In genomic region chr5:146337928-146338327, GRCh38 we compare ENCODE assay signal across 31 cellular contexts. TPM values are rescaled to one million over a fixed set of nuclear protein-coding genes. Genes with fewer than 3 reads are reported as not detected.
DNase-seq lines count a peak whose midpoint lies in the region; ATAC-seq, FAIRE-seq and TF ChIP-seq lines count a peak whose summit lies in the region.
"Had no signal": no experiment of that assay in that cellular context is flagged by ENCODE, and none has a peak within 500 bp of the region (broad histone marks: within the 10 kb centered on the region; RNA-seq: fewer than 3 reads in every experiment).

No MANE protein-coding gene starts in this region.

- H3K4me3 Mint-ChIP-seq in activated T-cell treated with anti-CD3 and anti-CD28 coated beads, Interleukin-2, amount 50 U/mL, for 72 hours: peak overlapping the region in 1 of 2 donors; percentile 57
- peak overlapping the region; percentile 69 for H3K4me3 Mint-ChIP-seq in astrocyte (ENCODE audit: unreplicated experiment)
- H3K4me3 Mint-ChIP-seq in memory B cell: peak overlapping the region; percentile 24
- H3K4me3 Mint-ChIP-seq: activated T-cell treated with anti-CD3 and anti-CD28 coated beads, Interleukin-2, amount 50 U/mL, for 24 hours; B cell; CD8-positive, alpha-beta T cell had no signal

- H3K4me3 ChIP-seq in astrocyte (ENCODE audit: insufficient read depth, low read depth, low read length) (no peak overlapping the region), testis (no peak overlapping the region), colonic mucosa (no peak overlapping the region)
- H3K4me3 ChIP-seq: adrenal gland, SJSA1, thyroid gland had no signal

- peaks cover 5% of the 10 kb centered on the region for H3K4me1 ChIP-seq in astrocyte (ENCODE audit: insufficient read depth, low read length)
- peaks cover 5% of the 10 kb centered on the region for H3K4me1 ChIP-seq in testis
- H3K4me1 ChIP-seq in colonic mucosa: no peaks in the 10 kb centered on the region

- no peak for FAIRE-seq in astrocyte (lab: Jason Lieb, UNC)
- FAIRE-seq: G401.6, TTC549 had no signal

- no peaks in the 10 kb centered on the region for H3K9me3 ChIP-seq in astrocyte (ENCODE audit: insufficient read depth, low read depth, low read length)
- no peaks in the 10 kb centered on the region for H3K9me3 ChIP-seq in testis
- H3K9me3 ChIP-seq in colonic mucosa: no peaks in the 10 kb centered on the region
- H3K9me3 ChIP-seq: adrenal gland, thyroid gland had no signal

- no peak for ATAC-seq in activated T-cell treated with anti-CD3 and anti-CD28 coated beads, Interleukin-2, amount 50 U/mL, for 72 hours (replicated peaks in 1 of 2)
- ATAC-seq in memory B cell (ENCODE audit: low read depth) (no peak), HG03521 (IDR thresholded peaks at IDR 0.05; ENCODE audit: unreplicated experiment) (no peak)
- ATAC-seq in activated naive CD4-positive, alpha-beta T cell treated with anti-CD3 and anti-CD28 coated beads, Interleukin-2, amount 50 U/mL, for 72 hours: no peak
- ATAC-seq: activated CD4-positive, CD25-positive, alpha-beta regulatory T cell treated with anti-CD3 and anti-CD28 coated beads, Interleukin-2, amount 50 U/mL, for 24 hours; CD8-positive, alpha-beta T cell; left colon; stimulated activated naive CD8-positive, alpha-beta T cell treated with anti-CD3 and anti-CD28 coated beads, Interleukin-15, amount 100 ng/mL, for 72 hours had no signal

- H4K20me1 ChIP-seq in astrocyte (ENCODE audit: insufficient read depth, low read length): no peaks in the 10 kb centered on the region

- no peak overlapping the region for H2AFZ ChIP-seq in astrocyte (ENCODE audit: low read depth, low read length)

- H3K9ac ChIP-seq in astrocyte (ENCODE audit: low read length) (no peak overlapping the region), colonic mucosa (ENCODE audit: low read depth in 2 of 2, low read length in 2 of 2) (no peak overlapping the region)

- H3K27me3 ChIP-seq in astrocyte (ENCODE audit: insufficient read depth, low read length) (peaks cover 94% of the 10 kb centered on the region), testis (peaks cover 7% of the 10 kb centered on the region), colonic mucosa (peaks cover 73% of the 10 kb centered on the region)

- no peak overlapping the region for H3K4me2 ChIP-seq in astrocyte (ENCODE audit: low read length)

- DNase-seq in activated T-cell treated with anti-CD3 and anti-CD28 coated beads, Interleukin-2, amount 50 U/mL, for 72 hours: no peak
- no peak for DNase-seq in activated T-cell treated with anti-CD3 and anti-CD28 coated beads for 4 hours
- DNase-seq in astrocyte (ENCODE audit: low read depth): no peak
- no peak for DNase-seq in memory B cell (ENCODE audit: low spot score in 2 of 2)
- DNase-seq in testis: no peak
- DNase-seq in colonic mucosa: no peak
- no peak for DNase-seq in activated naive CD4-positive, alpha-beta T cell treated with anti-CD3 and anti-CD28 coated beads, Interleukin-2, amount 50 U/mL, for 72 hours (ENCODE audit: low spot score in 2 of 2)
- DNase-seq: activated T-cell treated with anti-CD3 and anti-CD28 coated beads, Interleukin-2, amount 50 U/mL, for 24 hours; adrenal gland; brain microvascular endothelial cell; CD8-positive, alpha-beta T cell; effector CD8-positive, alpha-beta T cell; erythroblast; HCEC 1CT; immature natural killer cell; KBM-7; left colon; NCI-H345; NCI-H748 treated with DMSO at 0.1 percent for 48 hours; occipital lobe; RPMI8226; stimulated activated naive CD8-positive, alpha-beta T cell treated with anti-CD3 and anti-CD28 coated beads, Interleukin-15, amount 100 ng/mL, for 72 hours; T-helper 1 cell; thyroid gland had no signal

- H3K36me3 Mint-ChIP-seq in activated T-cell treated with anti-CD3 and anti-CD28 coated beads, Interleukin-2, amount 50 U/mL, for 72 hours (ENCODE audit: insufficient read depth in 2 of 2): peaks cover 2% of the 10 kb centered on the region in 2 donors
- peaks cover 4% of the 10 kb centered on the region for H3K36me3 Mint-ChIP-seq in astrocyte (ENCODE audit: low read depth, unreplicated experiment)
- no peaks in the 10 kb centered on the region for H3K36me3 Mint-ChIP-seq in memory B cell
- H3K36me3 Mint-ChIP-seq in activated naive CD4-positive, alpha-beta T cell treated with anti-CD3 and anti-CD28 coated beads, Interleukin-2, amount 50 U/mL, for 72 hours: peaks cover 15 to 17% of the 10 kb centered on the region in 2 donors
- H3K36me3 Mint-ChIP-seq: CD8-positive, alpha-beta T cell; immature natural killer cell had no signal

- H3K4me1 Mint-ChIP-seq in activated T-cell treated with anti-CD3 and anti-CD28 coated beads, Interleukin-2, amount 50 U/mL, for 72 hours (ENCODE audit: low read depth): peaks cover 26% of the 10 kb centered on the region
- H3K4me1 Mint-ChIP-seq in astrocyte (ENCODE audit: low read depth, unreplicated experiment) (peaks cover 13% of the 10 kb centered on the region), memory B cell (peaks cover 4% of the 10 kb centered on the region)

- peak overlapping the region; percentile 57 for H3K27ac Mint-ChIP-seq in activated T-cell treated with anti-CD3 and anti-CD28 coated beads, Interleukin-2, amount 50 U/mL, for 72 hours
- H3K27ac Mint-ChIP-seq in astrocyte (ENCODE audit: unreplicated experiment) (peak overlapping the region; percentile 87), memory B cell (no peak overlapping the region)
- H3K27ac Mint-ChIP-seq in activated naive CD4-positive, alpha-beta T cell treated with anti-CD3 and anti-CD28 coated beads, Interleukin-2, amount 50 U/mL, for 72 hours: no peak overlapping the region
- H3K27ac Mint-ChIP-seq: activated T-cell treated with anti-CD3 and anti-CD28 coated beads, Interleukin-2, amount 50 U/mL, for 24 hours; B cell; CD8-positive, alpha-beta T cell; immature natural killer cell; stimulated activated naive CD8-positive, alpha-beta T cell treated with anti-CD3 and anti-CD28 coated beads, Interleukin-15, amount 100 ng/mL, for 72 hours had no signal

- no peaks in the 10 kb centered on the region for H3K9me3 Mint-ChIP-seq in activated T-cell treated with anti-CD3 and anti-CD28 coated beads, Interleukin-2, amount 50 U/mL, for 72 hours
- peaks cover 20% of the 10 kb centered on the region for H3K9me3 Mint-ChIP-seq in astrocyte (ENCODE audit: unreplicated experiment)
- H3K9me3 Mint-ChIP-seq in memory B cell: no peaks in the 10 kb centered on the region
- peaks cover 0 to 7% of the 10 kb centered on the region in 2 donors for H3K9me3 Mint-ChIP-seq in activated naive CD4-positive, alpha-beta T cell treated with anti-CD3 and anti-CD28 coated beads, Interleukin-2, amount 50 U/mL, for 72 hours
- H3K9me3 Mint-ChIP-seq: CD8-positive, alpha-beta T cell had no signal

- TF ChIP-seq CTCF in astrocyte (IDR thresholded peaks at IDR 0.05; ENCODE audit: insufficient read depth, low read depth, low read length) (no peak), testis (IDR thresholded peaks at IDR 0.05) (no peak), colonic mucosa (IDR thresholded peaks at IDR 0.05) (no peak)

- 1 to 2% methylated on average over 8 of the region's 8 CpGs for WGBS in testis, 2 donors

- no peaks in the 10 kb centered on the region for H3K79me2 ChIP-seq in astrocyte (ENCODE audit: insufficient read depth, low read length)

- intact Hi-C loops in testis (cut with DNase I; ENCODE audit: low total_unique reads): no loop called here
- intact Hi-C loops in colonic mucosa (cut with DNase I): no loop called here

- H3K36me3 ChIP-seq in astrocyte (ENCODE audit: insufficient read depth, low read length) (no peaks in the 10 kb centered on the region), testis (ENCODE audit: low read depth, missing control alignments) (no peaks in the 10 kb centered on the region), colonic mucosa (no peaks in the 10 kb centered on the region)
- H3K36me3 ChIP-seq: adrenal gland, brain microvascular endothelial cell, SJSA1, thyroid gland had no signal

- H3K27me3 Mint-ChIP-seq in activated T-cell treated with anti-CD3 and anti-CD28 coated beads, Interleukin-2, amount 50 U/mL, for 72 hours (ENCODE audit: low read depth): peaks cover 99% of the 10 kb centered on the region
- peaks cover 93% of the 10 kb centered on the region for H3K27me3 Mint-ChIP-seq in astrocyte (ENCODE audit: low read depth, unreplicated experiment)
- H3K27me3 Mint-ChIP-seq in memory B cell: peaks cover 49% of the 10 kb centered on the region

- TF ChIP-seq POLR2A in testis (IDR thresholded peaks at IDR 0.05): no peak

- no peak overlapping the region for H3K27ac ChIP-seq in astrocyte (ENCODE audit: low read depth, low read length)
- no peak overlapping the region for H3K27ac ChIP-seq in testis
- no peak overlapping the region for H3K27ac ChIP-seq in colonic mucosa
- H3K27ac ChIP-seq: adrenal gland, brain microvascular endothelial cell, SJSA1, thyroid gland had no signal

RNA-seq across cellular contexts. Expression of gene POU4F3, which starts 0.7 kb away (rescaled TPM):
- total RNA-seq in activated T-cell treated with anti-CD3 and anti-CD28 coated beads, Interleukin-2, amount 50 U/mL, for 72 hours: not detected
- total RNA-seq in astrocyte (0.18 TPM in 1 of 2 replicates, not detected in the other), testis (not detected), colonic mucosa (not detected)
- not detected for polyA plus RNA-seq in testis (ENCODE audit: insufficient read depth, low read depth, low replicate concordance)
- not detected for total RNA-seq in activated naive CD4-positive, alpha-beta T cell treated with anti-CD3 and anti-CD28 coated beads, Interleukin-2, amount 50 U/mL, for 72 hours
- total RNA-seq: B cell, HT-29, left colon, occipital lobe, thyroid gland had no signal
- polyA plus RNA-seq: adrenal gland, immature natural killer cell had no signal

Comparison
In these comparisons a context has a peak if more than half of its experiments do, and no peak if none do; other contexts are left out.
1. H3K27ac Mint-ChIP-seq: peak in activated T-cell treated with anti-CD3 and anti-CD28 coated beads, Interleukin-2, amount 50 U/mL, for 72 hours (single experiment) and astrocyte (single experiment); none in memory B cell (single experiment) and activated naive CD4-positive, alpha-beta T cell treated with anti-CD3 and anti-CD28 coated beads, Interleukin-2, amount 50 U/mL, for 72 hours (0 of 2).